8 cellular contexts compared by ENCODE assay signal in the genomic region with DNA sequence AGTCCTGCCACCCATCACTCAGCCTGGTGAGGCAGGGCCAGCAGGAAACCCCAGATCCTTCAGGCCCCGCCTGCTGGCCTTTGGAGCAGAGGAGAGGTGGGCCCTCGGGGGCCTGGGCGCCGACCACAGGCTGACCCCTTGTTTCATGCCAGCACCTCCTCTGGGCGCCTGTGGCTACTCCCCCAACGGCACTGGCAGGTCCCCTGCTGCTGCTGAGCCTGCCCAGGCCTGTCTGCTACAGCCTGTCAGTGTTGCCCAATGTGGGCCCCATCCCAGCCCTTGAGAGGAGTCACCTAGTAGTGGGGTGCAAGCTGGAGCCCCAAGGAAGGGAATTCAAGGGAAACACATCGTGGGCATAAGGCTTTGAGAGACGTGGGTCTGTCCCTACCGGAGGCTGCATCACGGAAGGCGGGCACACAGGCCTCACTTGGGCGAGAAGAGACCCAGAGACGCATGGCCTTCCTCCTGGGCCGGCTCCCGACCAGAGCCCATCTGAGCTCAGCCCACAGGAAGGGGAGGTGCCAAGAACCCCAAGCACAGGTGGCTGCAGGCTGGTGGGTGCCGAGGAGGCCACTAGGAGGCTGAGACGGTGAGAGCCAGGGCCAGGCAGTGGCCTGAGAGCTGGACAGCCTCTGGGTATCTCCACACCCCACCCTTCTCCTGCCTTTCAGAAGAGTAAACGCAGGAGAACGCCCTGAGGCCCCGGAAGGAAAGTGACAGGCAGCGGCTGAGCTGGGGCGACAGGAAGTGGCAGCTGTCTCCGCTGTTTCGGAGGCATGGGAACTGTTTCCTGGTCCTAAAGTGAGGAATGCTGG. TPM values are rescaled to one million over a fixed set of nuclear protein-coding genes. Genes with fewer than 3 reads are reported as not detected.
A peak's percentile ranks its signal among the peaks of the same experiment; 100 is the strongest.
DNase-seq lines count a peak whose midpoint lies in the region; ATAC-seq and TF ChIP-seq lines count a peak whose summit lies in the region.

No MANE protein-coding gene starts in this region.

- H3K4me3 Mint-ChIP-seq in activated naive CD8-positive, alpha-beta T cell treated with anti-CD3 and anti-CD28 coated beads, Interleukin-2, amount 10 ng/mL, durations not matched to agents 7 days and 5 days = peak overlapping the region; percentile 89

- POLR2A ChIA-PET in activated naive CD8-positive, alpha-beta T cell treated with anti-CD3 and anti-CD28 coated beads, Interleukin-2, amount 10 ng/mL, durations not matched to agents 7 days and 5 days (lab: Charles Lee) = interaction anchor here (0.5 to 3.4 kb wide), 14 partner anchors 8 to 234 kb away, joined by 3 to 29 read pairs (median 5); a partner anchor contains a TSS

- H3K36me3 Mint-ChIP-seq in activated naive CD8-positive, alpha-beta T cell treated with anti-CD3 and anti-CD28 coated beads, Interleukin-2, amount 10 ng/mL, durations not matched to agents 7 days and 5 days = peaks cover 3% of the 10 kb centered on the region

- no peak overlapping the region for H3K9ac ChIP-seq in SK-N-MC (ENCODE audit: insufficient read length)

- peak; percentile 20 for TF ChIP-seq CTCF in GM20000 (IDR thresholded peaks at IDR 0.05; ENCODE audit: extremely low read depth, missing control alignments)

- H3K4me1 Mint-ChIP-seq in activated naive CD8-positive, alpha-beta T cell treated with anti-CD3 and anti-CD28 coated beads, Interleukin-2, amount 10 ng/mL, durations not matched to agents 7 days and 5 days = peaks cover 17% of the 10 kb centered on the region

- no peaks in the 10 kb centered on the region for H3K9me3 Mint-ChIP-seq in activated naive CD8-positive, alpha-beta T cell treated with anti-CD3 and anti-CD28 coated beads, Interleukin-2, amount 10 ng/mL, durations not matched to agents 7 days and 5 days

- no peaks in the 10 kb centered on the region for H3K27me3 ChIP-seq in iPS DF 6.9 (ENCODE audit: control insufficient read depth, insufficient read depth, low read length)

- H3K27ac Mint-ChIP-seq in activated naive CD8-positive, alpha-beta T cell treated with anti-CD3 and anti-CD28 coated beads, Interleukin-2, amount 10 ng/mL, durations not matched to agents 7 days and 5 days = peak overlapping the region; percentile 94

- H3K4me3 ChIP-seq in SK-N-MC (peak overlapping the region; percentile 51), iPS DF 6.9 (ENCODE audit: low read length) (no peak overlapping the region)

- H3K27ac ChIP-seq in SK-N-MC (peak overlapping the region; percentile 48), iPS DF 6.9 (ENCODE audit: low read length) (no peak overlapping the region)

- H3K36me3 ChIP-seq in SK-N-MC (ENCODE audit: insufficient read depth, low read length) (no peaks in the 10 kb centered on the region), iPS DF 6.9 (ENCODE audit: control insufficient read depth, insufficient read depth, low read length) (peaks cover 3% of the 10 kb centered on the region; the same call in 1 of the 2 replicates)

- in situ Hi-C loops in KBM-7 (cut with MboI; ENCODE audit: low pct_unique_long_range_greater_than_20kb, low sequenced_read_pairs) = no loop called here

- WGBS in iPS DF 6.9 (ENCODE audit: insufficient coverage, insufficient read length) = no CpG with 5 or more reads among the region's 24 CpGs

- peak; percentile 32 for DNase-seq in DMS 273 treated with DMSO at 0.1 percent for 48 hours (lab: John Stamatoyannopoulos, UW)
- peak; percentile 93 for DNase-seq in GM20000 (ENCODE audit: low spot score)
- peak; percentile 78 for DNase-seq in KBM-7
- no peak for DNase-seq in SK-N-MC (ENCODE audit: low read depth, low spot score)
- peak; percentile 75 for DNase-seq in activated naive CD8-positive, alpha-beta T cell treated with anti-CD3 and anti-CD28 coated beads, Interleukin-2, amount 10 ng/mL, durations not matched to agents 7 days and 5 days
- peak; percentile 76 for DNase-seq in iPS DF 6.9 (ENCODE audit: low read depth, low spot score)
- peak in 3 of 4 experiments; percentile 36 to 71 (median 48) for DNase-seq in stimulated activated CD4-positive, alpha-beta T cell treated with anti-CD3 and anti-CD28 coated beads, Interleukin-1b, Interleukin-23, amount 100 ng/mL, for 24 hours (ENCODE audit: low read depth in 4 of 4, low spot score in 1 of 4)

- peaks cover 18% of the 10 kb centered on the region for H3K4me1 ChIP-seq in iPS DF 6.9 (ENCODE audit: control insufficient read depth, insufficient read depth, low read length)

- ATAC-seq in activated naive CD8-positive, alpha-beta T cell treated with anti-CD3 and anti-CD28 coated beads, Interleukin-2, amount 10 ng/mL, durations not matched to agents 7 days and 5 days (ENCODE audit: low read depth) = peak; percentile 87
- no peak for ATAC-seq in GM18870 (IDR thresholded peaks at IDR 0.05; ENCODE audit: unreplicated experiment)

- no peaks in the 10 kb centered on the region for H3K9me3 ChIP-seq in SK-N-MC (ENCODE audit: low read depth, low read length)
- no peaks in the 10 kb centered on the region for H3K9me3 ChIP-seq in iPS DF 6.9 (ENCODE audit: control insufficient read depth, insufficient read depth, low read length)

- no peaks in the 10 kb centered on the region for H3K27me3 Mint-ChIP-seq in activated naive CD8-positive, alpha-beta T cell treated with anti-CD3 and anti-CD28 coated beads, Interleukin-2, amount 10 ng/mL, durations not matched to agents 7 days and 5 days

RNA-seq across cellular contexts. Expression of a gene that starts 8.1 kb away (rescaled TPM):
- total RNA-seq in activated naive CD8-positive, alpha-beta T cell treated with anti-CD3 and anti-CD28 coated beads, Interleukin-2, amount 10 ng/mL, durations not matched to agents 7 days and 5 days = 100 to 1,000 TPM; 154 to 163 TPM

RNA-seq across cellular contexts. Expression of a gene that starts 40.5 kb away (rescaled TPM):
- 100 to 1,000 TPM; 126 to 130 TPM for total RNA-seq in activated naive CD8-positive, alpha-beta T cell treated with anti-CD3 and anti-CD28 coated beads, Interleukin-2, amount 10 ng/mL, durations not matched to agents 7 days and 5 days

RNA-seq across cellular contexts. Expression of a gene that starts 54.4 kb away (rescaled TPM):
- total RNA-seq in activated naive CD8-positive, alpha-beta T cell treated with anti-CD3 and anti-CD28 coated beads, Interleukin-2, amount 10 ng/mL, durations not matched to agents 7 days and 5 days = 10 to 100 TPM; 76.0 to 79.8 TPM

RNA-seq across cellular contexts. Expression of a gene that starts 54.5 kb away (rescaled TPM):
- total RNA-seq in activated naive CD8-positive, alpha-beta T cell treated with anti-CD3 and anti-CD28 coated beads, Interleukin-2, amount 10 ng/mL, durations not matched to agents 7 days and 5 days = 10 to 100 TPM; 28.7 to 28.8 TPM
